ENCODE assay signal across 8 cellular contexts in the genomic region with DNA sequence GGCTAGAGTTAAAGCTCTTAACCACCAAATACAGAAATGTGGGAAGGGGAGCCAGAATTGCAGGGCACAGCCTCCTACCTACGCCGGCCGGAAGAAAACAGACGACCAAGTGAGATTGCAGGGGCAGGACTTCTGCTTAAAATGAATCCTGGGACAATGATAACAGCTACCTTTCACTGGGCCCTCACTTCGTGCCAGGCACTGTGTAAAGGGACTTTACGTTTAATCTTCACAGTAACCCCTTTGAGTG. TPM values are rescaled to one million over a fixed set of nuclear protein-coding genes. Genes with fewer than 3 reads are reported as not detected.
DNase-seq lines count a peak whose midpoint lies in the region; ATAC-seq and TF ChIP-seq lines count a peak whose summit lies in the region.

TSS of gene GNAT2 (minus strand) at position 212 of the 250 bp plus-strand sequence. CDS start 6,746 bp downstream, outside the sequence.

- peak within 1 kb of the TSS; percentile 99 for H3K9ac ChIP-seq in HCT116 (ENCODE audit: low read length)

- POLR2A ChIA-PET in HCT116 (lab: Charles Lee), result interaction anchor here (2.3 kb wide), 1 partner anchor 71 kb away, joined by 17 read pairs; the partner anchor contains the start of gene GNAI3
- POLR2A ChIA-PET in activated CD4-positive, alpha-beta memory T cell treated with anti-CD3 and anti-CD28 coated beads for 36 hours (lab: Charles Lee), result interaction anchor here (0.8 to 2.8 kb wide), 6 partner anchors 14 to 365 kb away, joined by 3 to 35 read pairs (median 4); partner anchors contain the start of genes AHCYL1, GNAI3 and GSTM4

- no peak for TF ChIP-seq CTCF in HCT116 (IDR thresholded peaks at IDR 0.05 in 2 of 3, conservative IDR thresholded peaks at IDR 0.05 in 1 of 3; ENCODE audit: borderline replicate concordance in 1 of 3, insufficient read depth in 1 of 3, low read depth in 2 of 3, low read length in 2 of 3)
- no peak for TF ChIP-seq CTCF in hepatocyte (IDR thresholded peaks at IDR 0.05; ENCODE audit: poor library complexity)
- no peak for TF ChIP-seq CTCF in spleen (IDR thresholded peaks at IDR 0.05 in 8 of 11, conservative IDR thresholded peaks at IDR 0.05 in 3 of 11)

- WGBS in hepatocyte (ENCODE audit: low lambda C conversion rate, missing lambda C conversion rate), result 7% methylated on average over 6 of the region's 6 CpGs
- 8 to 18% (median 10%) methylated on average over 6 of the region's 6 CpGs for WGBS in spleen, 5 donors

- BruUV-seq in HCT116 (replicated peaks; lab: Mats Ljungman, UMichigan), result no TSS peak

- peak within 1 kb of the TSS; percentile 96 for H3K27ac Mint-ChIP-seq in activated CD4-positive, alpha-beta memory T cell treated with anti-CD3 and anti-CD28 coated beads for 36 hours

- DNase-seq in HCT116 (ENCODE audit: low read depth, low spot score), result no peak
- DNase-seq in activated CD4-positive, alpha-beta memory T cell treated with anti-CD3 and anti-CD28 coated beads for 36 hours, result no peak
- DNase-seq in hepatocyte (ENCODE audit: low spot score), result no peak
- no peak for DNase-seq in spleen
- no peak for DNase-seq in ecto neural progenitor cell (ENCODE audit: low spot score)
- no peak for DNase-seq in cerebellum (ENCODE audit: low spot score)
- no peak for DNase-seq in AG20443 (ENCODE audit: low spot score)
- DNase-seq in RPMI8226, result no peak

- TF ChIP-seq RAD21 in HCT116 (IDR thresholded peaks at IDR 0.05; ENCODE audit: low read depth), result no peak

- RAD21 ChIA-PET in HCT116 (lab: Charles Lee; ENCODE audit: low non-redundant PET in 1 of 2, low total read pairs in 2 of 2, uncharacterized antibody in 2 of 2, unreplicated experiment in 2 of 2), result no interaction called here

- H3K9me2 ChIP-seq in HCT116 (ENCODE audit: insufficient read depth), result no peaks in the 10 kb centered on the region
- H3K9me2 ChIP-seq in hepatocyte (replicated peaks; ENCODE audit: insufficient read depth), result no peaks in the 10 kb centered on the region

- H3K4me3 Mint-ChIP-seq in activated CD4-positive, alpha-beta memory T cell treated with anti-CD3 and anti-CD28 coated beads for 36 hours, result peak within 1 kb of the TSS; percentile 98

- H3K9me3 Mint-ChIP-seq in activated CD4-positive, alpha-beta memory T cell treated with anti-CD3 and anti-CD28 coated beads for 36 hours, result no peaks in the 10 kb centered on the region

- no peaks in the 10 kb centered on the region for H4K20me1 ChIP-seq in HCT116 (ENCODE audit: insufficient read depth)
- peaks cover 34% of the 10 kb centered on the region for H4K20me1 ChIP-seq in hepatocyte (ENCODE audit: insufficient read depth, poor library complexity, severe bottlenecking)

- peaks cover 30 to 47% of the 10 kb centered on the region in 2 experiments; a peak in 3 of 4 replicates for H3K4me1 ChIP-seq in HCT116 (ENCODE audit: control insufficient read depth in 1 of 2, insufficient read depth in 2 of 2, low read length in 2 of 2)
- peaks cover 26% of the 10 kb centered on the region for H3K4me1 ChIP-seq in hepatocyte (ENCODE audit: insufficient read depth)
- peaks cover 33 to 100% (median 82%) of the 10 kb centered on the region in 6 donors for H3K4me1 ChIP-seq in spleen

- H3K36me3 ChIP-seq in HCT116 (ENCODE audit: control insufficient read depth in 1 of 2, insufficient read depth in 2 of 2, low read length in 2 of 2), result no peaks in the 10 kb centered on the region
- no peaks in the 10 kb centered on the region for H3K36me3 ChIP-seq in hepatocyte (replicated peaks; ENCODE audit: insufficient read depth, low read depth)
- H3K36me3 ChIP-seq in spleen, result no peaks in the 10 kb centered on the region

- H3K27ac ChIP-seq in HCT116 (ENCODE audit: low read depth, low read length) (peak within 1 kb of the TSS; percentile 86), hepatocyte (peak within 1 kb of the TSS; percentile 89), spleen (peak within 1 kb of the TSS; percentile 69 to 98 (median 88))

- H3K79me2 ChIP-seq in HCT116 (ENCODE audit: insufficient read depth, low read length), result peaks cover 47% of the 10 kb centered on the region
- H3K79me2 ChIP-seq in hepatocyte, result peaks cover 48% of the 10 kb centered on the region

- no peak for TF ChIP-seq POLR2A in HCT116 (IDR thresholded peaks at IDR 0.05; ENCODE audit: borderline replicate concordance, extremely low read depth, insufficient read depth, insufficient read length)
- TF ChIP-seq POLR2A in spleen (IDR thresholded peaks at IDR 0.05), result no peak

- no peaks in the 10 kb centered on the region for H3K27me3 ChIP-seq in HCT116 (ENCODE audit: insufficient read depth, low read length)
- no peaks in the 10 kb centered on the region for H3K27me3 ChIP-seq in hepatocyte
- no peaks in the 10 kb centered on the region for H3K27me3 ChIP-seq in spleen (replicated peaks in 1 of 7)

- H3K9me3 ChIP-seq in HCT116 (ENCODE audit: control insufficient read depth in 1 of 2, insufficient read depth in 1 of 2, low read depth in 1 of 2, low read length in 2 of 2) (no peaks in the 10 kb centered on the region), hepatocyte (ENCODE audit: low read depth) (no peaks in the 10 kb centered on the region), spleen (no peaks in the 10 kb centered on the region)

- 0 out of 2 replicates have a peak, but pooled peaks have one; percentile 5 for ATAC-seq in HCT116

- CTCF ChIA-PET in HCT116 (lab: Charles Lee), result interaction anchor here (0.9 to 2.0 kb wide), 3 partner anchors 11 to 74 kb away, joined by 3 to 11 read pairs (median 4); partner anchors contain the start of gene GNAI3
- CTCF ChIA-PET in activated CD4-positive, alpha-beta memory T cell treated with anti-CD3 and anti-CD28 coated beads for 36 hours (lab: Charles Lee), result interaction anchor here (0.8 to 6.1 kb wide), 8 partner anchors 11 to 415 kb away, joined by 3 to 34 read pairs (median 5); partner anchors contain the start of genes GNAI3, PSMA5 and STRIP1

- H3K36me3 Mint-ChIP-seq in activated CD4-positive, alpha-beta memory T cell treated with anti-CD3 and anti-CD28 coated beads for 36 hours, result peaks cover 1% of the 10 kb centered on the region

- no peaks in the 10 kb centered on the region for H3K27me3 Mint-ChIP-seq in activated CD4-positive, alpha-beta memory T cell treated with anti-CD3 and anti-CD28 coated beads for 36 hours

- peaks cover 61% of the 10 kb centered on the region for H3K4me1 Mint-ChIP-seq in activated CD4-positive, alpha-beta memory T cell treated with anti-CD3 and anti-CD28 coated beads for 36 hours (ENCODE audit: low read depth)

- H2AFZ ChIP-seq in HCT116 (ENCODE audit: low read depth, low read length, poor library complexity, severe bottlenecking) (no peak within 1 kb of the TSS), hepatocyte (peak within 1 kb of the TSS; percentile 82)

- intact Hi-C loops in HCT116 (cut with micrococcal nuclease) (no loop called here), spleen (cut with DNase I; ENCODE audit: low total_unique reads) (no loop called here)
- intact Hi-C loops in activated CD4-positive, alpha-beta memory T cell treated with anti-CD3 and anti-CD28 coated beads for 36 hours (cut with micrococcal nuclease), result loop anchor here (2.0 to 5.0 kb wide), 2 partner anchors 21 to 127 kb away; partner anchors contain the start of gene CYB561D1

- H3K4me2 ChIP-seq in HCT116 (ENCODE audit: low read length) (peak within 1 kb of the TSS; percentile 100), hepatocyte (peak within 1 kb of the TSS; percentile 93)

- peak within 1 kb of the TSS; percentile 88 to 95 for H3K4me3 ChIP-seq in HCT116 (replicated peaks in 1 of 2; ENCODE audit: low read depth in 1 of 2, low read length in 2 of 2)
- peak within 1 kb of the TSS; percentile 76 for H3K4me3 ChIP-seq in hepatocyte
- peak within 1 kb of the TSS; percentile 66 to 84 (median 70) for H3K4me3 ChIP-seq in spleen

TF ChIP-seq in HCT116, 20 proteins besides CTCF, POLR2A, EP300 and RAD21 (continues in another document):
- no peak for TF ChIP-seq SP1 (IDR thresholded peaks at IDR 0.05; ENCODE audit: low read depth)
- no peak for TF ChIP-seq ZBTB33 (IDR thresholded peaks at IDR 0.05; ENCODE audit: extremely low read depth, insufficient replicate concordance, low read length)
- TF ChIP-seq ZNF274 (IDR thresholded peaks at IDR 0.05; ENCODE audit: low read depth, low read length), result no peak
- no peak for TF ChIP-seq FOSL1 (IDR thresholded peaks at IDR 0.05; ENCODE audit: low read depth)
- no peak for TF ChIP-seq SIN3A (IDR thresholded peaks at IDR 0.05; ENCODE audit: low read depth)

RNA-seq across cellular contexts. Expression of gene GNAT2, which starts in this region (rescaled TPM):
- total RNA-seq in HCT116 (2021; ENCODE audit: unreplicated experiment) (0.76 TPM), hepatocyte (0.96 TPM in 1 of 2 replicates, not detected in the other), spleen (under 1 TPM in 2 of 7 donors, not detected in 5; 0.59 to 0.92 TPM), cerebellum (not detected)
- 0.16 and 0.34 TPM in 2 replicates for polyA plus RNA-seq in HCT116 (2012)
- total RNA-seq in activated CD4-positive, alpha-beta memory T cell treated with anti-CD3 and anti-CD28 coated beads for 36 hours, result under 1 TPM; 0.29 to 0.31 TPM
- polyA plus RNA-seq in hepatocyte (0.18 and 0.19 TPM in 2 replicates), spleen (under 1 TPM in 1 of 3 donors, not detected in 2; 0.08 TPM)

Comparison
In these comparisons a context has a peak if more than half of its experiments do, and no peak if none do; other contexts are left out.
1. Peak in ATAC-seq, H3K4me3 ChIP-seq, H3K27ac ChIP-seq, H3K9ac ChIP-seq and H3K4me2 ChIP-seq in HCT116; RNA of the gene not detected or under 1 TPM.